ENCODE assay signal across 8 cellular contexts in the genomic region with DNA sequence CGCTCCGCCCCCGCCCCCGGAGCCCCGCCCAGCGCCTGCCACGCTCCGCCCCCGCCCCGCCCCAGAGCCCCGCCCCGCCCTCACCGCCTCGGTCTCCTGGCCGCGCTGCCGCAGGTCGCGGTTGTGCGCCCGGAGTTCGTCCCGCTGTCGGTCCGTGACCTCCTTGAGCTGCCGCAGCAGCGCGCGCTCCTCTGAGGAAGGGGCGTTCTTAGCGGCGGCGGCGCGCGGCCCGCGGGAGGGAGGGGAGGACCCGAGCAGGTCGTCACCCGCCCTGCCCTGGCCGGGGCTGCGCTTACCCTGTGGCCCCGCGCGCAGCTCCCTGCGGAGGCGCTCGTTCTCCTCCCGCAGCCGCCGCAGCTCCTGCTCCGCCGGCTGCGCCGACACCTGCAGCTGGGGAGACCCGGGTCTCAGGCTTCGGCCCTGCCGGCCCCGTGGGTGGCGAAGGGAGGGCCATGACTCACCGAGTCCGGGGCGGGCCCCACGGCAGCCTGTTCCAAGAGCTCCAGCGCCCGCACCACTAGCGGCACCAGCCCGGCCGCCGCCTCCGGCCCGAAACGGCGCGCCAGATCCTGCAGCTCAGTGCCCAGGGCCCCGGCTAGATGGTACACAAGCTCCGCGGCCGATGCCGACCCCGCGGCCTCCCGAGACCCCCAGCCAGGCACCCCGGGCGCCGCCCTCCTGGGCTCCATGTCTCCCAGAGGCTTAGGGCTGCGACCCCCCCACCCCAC. TPM values are rescaled to one million over a fixed set of nuclear protein-coding genes. Genes with fewer than 3 reads are reported as not detected.
A peak's percentile ranks its signal among the peaks of the same experiment; 100 is the strongest.
DNase-seq lines count a peak whose midpoint lies in the region; ATAC-seq and TF ChIP-seq lines count a peak whose summit lies in the region.

No MANE protein-coding gene starts in this region.

- intact Hi-C loops in CD8-positive, alpha-beta T cell (cut with DNase I, micrococcal nuclease), result loop anchor here (1.0 to 10.0 kb wide), 14 partner anchors 21 to 752 kb away; a partner anchor contains a TSS
- intact Hi-C loops in heart left ventricle (cut with DNase I) (loop anchor here in 8 of 10 donors (1.0 to 10.0 kb wide), 6 partner anchors 66 to 392 kb away; no protein-coding TSS in a partner anchor), prostate gland (cut with DNase I) (loop anchor here (5.0 kb wide), 1 partner anchor 72 kb away; no protein-coding TSS in a partner anchor)

- H3K4me1 ChIP-seq in CD8-positive, alpha-beta T cell (ENCODE audit: insufficient read depth, low read length), result peaks cover 16% of the 10 kb centered on the region
- peaks cover 7 to 59% (median 48%) of the 10 kb centered on the region in 12 donors for H3K4me1 ChIP-seq in heart left ventricle
- H3K4me1 ChIP-seq in prostate gland (replicated peaks), result peaks cover 9% of the 10 kb centered on the region

- H3K27ac ChIP-seq in CD8-positive, alpha-beta T cell (ENCODE audit: low read depth, low read length), result peak overlapping the region; percentile 44
- H3K27ac ChIP-seq in heart left ventricle, result peak overlapping the region; percentile 93 to 100 (median 99)
- peak overlapping the region; percentile 92 to 96 for H3K27ac ChIP-seq in prostate gland

- no peak overlapping the region for H3K27ac Mint-ChIP-seq in CD8-positive, alpha-beta T cell
- no peak overlapping the region for H3K27ac Mint-ChIP-seq in activated naive CD4-positive, alpha-beta T cell treated with anti-CD3 and anti-CD28 coated beads, Interleukin-2, amount 50 U/mL, for 72 hours

- no peaks in the 10 kb centered on the region for H3K9me3 Mint-ChIP-seq in CD8-positive, alpha-beta T cell
- H3K9me3 Mint-ChIP-seq in activated naive CD4-positive, alpha-beta T cell treated with anti-CD3 and anti-CD28 coated beads, Interleukin-2, amount 50 U/mL, for 72 hours, result no peaks in the 10 kb centered on the region

- H3K9me3 ChIP-seq in CD8-positive, alpha-beta T cell (ENCODE audit: low read length), result no peaks in the 10 kb centered on the region
- H3K9me3 ChIP-seq in heart left ventricle (no peaks in the 10 kb centered on the region), prostate gland (no peaks in the 10 kb centered on the region)

- TF ChIP-seq POLR2A in heart left ventricle (IDR thresholded peaks at IDR 0.05) (peak; percentile 61 to 89), prostate gland (IDR thresholded peaks at IDR 0.05) (peak; percentile 74)

- POLR2A ChIA-PET in CD8-positive, alpha-beta T cell (lab: Charles Lee), result interaction anchor here (0.8 to 3.6 kb wide), 12 partner anchors 11 to 752 kb away, joined by 3 to 22 read pairs (median 4); a partner anchor contains a TSS

- H3K4me3 ChIP-seq in CD8-positive, alpha-beta T cell (ENCODE audit: low read depth, low read length), result peak overlapping the region; percentile 70
- peak overlapping the region; percentile 68 to 99 (median 83) for H3K4me3 ChIP-seq in heart left ventricle
- H3K4me3 ChIP-seq in prostate gland, result peak overlapping the region; percentile 72 to 77

- H3K4me3 Mint-ChIP-seq in CD8-positive, alpha-beta T cell, result peak overlapping the region; percentile 58

- CTCF ChIA-PET in CD8-positive, alpha-beta T cell (lab: Charles Lee), result interaction anchor here (0.7 to 2.1 kb wide), 14 partner anchors 10 to 409 kb away, joined by 3 to 13 read pairs (median 4); a partner anchor contains a TSS

- ATAC-seq in CD8-positive, alpha-beta T cell, result peak; percentile 70
- ATAC-seq in GM19452 (IDR thresholded peaks at IDR 0.05; ENCODE audit: unreplicated experiment) (peak; percentile 44), heart left ventricle (peak; percentile 4 to 67 (median 50))
- ATAC-seq in activated naive CD4-positive, alpha-beta T cell treated with anti-CD3 and anti-CD28 coated beads, Interleukin-2, amount 50 U/mL, for 72 hours, result peak; percentile 73 to 85

- 0 to 2% (median 0%) methylated on average over 15 to 88 of the region's 88 CpGs for WGBS in heart left ventricle, 4 donors
- WGBS in prostate gland, result under 1% methylated on average over 40 of the region's 88 CpGs

- H3K36me3 ChIP-seq in CD8-positive, alpha-beta T cell (ENCODE audit: insufficient read depth, low read length), result peaks cover 37% of the 10 kb centered on the region
- H3K36me3 ChIP-seq in heart left ventricle (peaks cover 10 to 58% (median 47%) of the 10 kb centered on the region in 9 donors), prostate gland (peaks cover 27 to 36% of the 10 kb centered on the region in 2 donors)

- peaks cover 13% of the 10 kb centered on the region for H3K4me1 Mint-ChIP-seq in CD8-positive, alpha-beta T cell (ENCODE audit: low read depth)

- no peaks in the 10 kb centered on the region for H3K27me3 ChIP-seq in CD8-positive, alpha-beta T cell (ENCODE audit: insufficient read depth, low read length)
- no peaks in the 10 kb centered on the region for H3K27me3 ChIP-seq in heart left ventricle
- H3K27me3 ChIP-seq in prostate gland (replicated peaks; ENCODE audit: insufficient read depth), result no peaks in the 10 kb centered on the region

- H3K27me3 Mint-ChIP-seq in CD8-positive, alpha-beta T cell (ENCODE audit: low read depth), result no peaks in the 10 kb centered on the region

- no peak for TF ChIP-seq CTCF in CD8-positive, alpha-beta T cell (IDR thresholded peaks at IDR 0.05)
- TF ChIP-seq CTCF in heart left ventricle (IDR thresholded peaks at IDR 0.05) (peak in 2 of 12 donors; percentile 0 to 47), prostate gland (IDR thresholded peaks at IDR 0.05) (no peak)

- peak in 6 of 7 experiments; percentile 48 to 76 (median 68) for DNase-seq in CD8-positive, alpha-beta T cell
- DNase-seq in HK-2 (ENCODE audit: unreplicated experiment), result peak; percentile 90
- DNase-seq in SHP77 treated with DMSO at 0.1 percent for 48 hours (lab: John Stamatoyannopoulos, UW), result peak; percentile 58
- DNase-seq in activated naive CD4-positive, alpha-beta T cell treated with anti-CD3 and anti-CD28 coated beads, Interleukin-2, amount 50 U/mL, for 72 hours (ENCODE audit: low spot score in 2 of 2), result peak; percentile 77 to 91
- DNase-seq in heart left ventricle, result peak; percentile 86 to 92 (median 91)
- peak; percentile 73 for DNase-seq in prostate gland (ENCODE audit: low spot score)
- peak; percentile 87 for DNase-seq in ureter (ENCODE audit: low spot score)

- H3K36me3 Mint-ChIP-seq in CD8-positive, alpha-beta T cell, result peaks cover 39% of the 10 kb centered on the region
- peaks cover 4 to 6% of the 10 kb centered on the region in 2 donors for H3K36me3 Mint-ChIP-seq in activated naive CD4-positive, alpha-beta T cell treated with anti-CD3 and anti-CD28 coated beads, Interleukin-2, amount 50 U/mL, for 72 hours

RNA-seq across cellular contexts. Expression of a gene that starts 0.4 kb away (rescaled TPM):
- total RNA-seq in CD8-positive, alpha-beta T cell, result 1 to 10 TPM; 1.1 to 1.4 TPM
- total RNA-seq in activated naive CD4-positive, alpha-beta T cell treated with anti-CD3 and anti-CD28 coated beads, Interleukin-2, amount 50 U/mL, for 72 hours, result 1 to 10 TPM; 1.7 to 2.5 TPM
- total RNA-seq in heart left ventricle (100 to 1,000 TPM in 2 of 9 donors, 10 to 100 TPM in 7; 41.9 to 130 (median 60.1) TPM), prostate gland (10 to 100 TPM; 16.9 to 24.4 TPM), ureter (22.5 TPM)
- 100 to 1,000 TPM in 1 of 2 donors, 10 to 100 TPM in 1; 37.6 to 124 TPM for polyA plus RNA-seq in heart left ventricle

RNA-seq across cellular contexts. Expression of a gene that starts 3.7 kb away (rescaled TPM):
- under 1 TPM; 0.25 to 0.49 TPM for total RNA-seq in CD8-positive, alpha-beta T cell
- total RNA-seq in activated naive CD4-positive, alpha-beta T cell treated with anti-CD3 and anti-CD28 coated beads, Interleukin-2, amount 50 U/mL, for 72 hours, result 1 to 10 TPM; 1.1 to 2.3 TPM
- total RNA-seq in heart left ventricle (10 to 100 TPM in 7 of 9 donors, 1 to 10 TPM in 2; 7.4 to 25.9 (median 12.9) TPM), prostate gland (10 to 100 TPM; 11.0 to 14.5 TPM), ureter (16.3 TPM)
- polyA plus RNA-seq in heart left ventricle, result 1 to 10 TPM; 9.0 to 9.1 TPM

RNA-seq across cellular contexts. Expression of a gene that starts 20.6 kb away (rescaled TPM):
- total RNA-seq in CD8-positive, alpha-beta T cell, result 10 to 100 TPM in 1 of 2 experiments, 1 to 10 TPM in 1; 9.7 to 14.9 TPM
- under 1 TPM; 0.57 to 0.62 TPM for total RNA-seq in activated naive CD4-positive, alpha-beta T cell treated with anti-CD3 and anti-CD28 coated beads, Interleukin-2, amount 50 U/mL, for 72 hours
- 10 to 100 TPM in 3 of 9 donors, 1 to 10 TPM in 6; 4.1 to 29.1 (median 7.1) TPM for total RNA-seq in heart left ventricle
- 1 to 10 TPM; 1.4 to 6.8 TPM for polyA plus RNA-seq in heart left ventricle
- 10 to 100 TPM; 11.8 to 14.8 TPM for total RNA-seq in prostate gland
- total RNA-seq in ureter, result 30.9 TPM

RNA-seq across cellular contexts. Expression of a gene that starts 35.4 kb away (rescaled TPM):
- 100 to 1,000 TPM; 572 to 611 TPM for total RNA-seq in CD8-positive, alpha-beta T cell
- total RNA-seq in activated naive CD4-positive, alpha-beta T cell treated with anti-CD3 and anti-CD28 coated beads, Interleukin-2, amount 50 U/mL, for 72 hours, result 100 to 1,000 TPM; 414 to 433 TPM
- total RNA-seq in heart left ventricle (100 to 1,000 TPM; 119 to 195 (median 174) TPM), prostate gland (100 to 1,000 TPM; 235 to 321 TPM), ureter (396 TPM)
- polyA plus RNA-seq in heart left ventricle, result 10 to 100 TPM; 70.1 to 98.1 TPM

Comparison
In these comparisons a context has a peak if more than half of its experiments do, and no peak if none do; other contexts are left out.
1. Peak in every context shown above with its lines: DNase-seq, ATAC-seq, H3K4me3 ChIP-seq and H3K27ac ChIP-seq.
2. H3K27ac ChIP-seq: peak in every context shown above with its lines; median percentile 99 in heart left ventricle; 94 in prostate gland; 44 in CD8-positive, alpha-beta T cell.